ENCODE assay signal across 13 cellular contexts in the genomic region with DNA sequence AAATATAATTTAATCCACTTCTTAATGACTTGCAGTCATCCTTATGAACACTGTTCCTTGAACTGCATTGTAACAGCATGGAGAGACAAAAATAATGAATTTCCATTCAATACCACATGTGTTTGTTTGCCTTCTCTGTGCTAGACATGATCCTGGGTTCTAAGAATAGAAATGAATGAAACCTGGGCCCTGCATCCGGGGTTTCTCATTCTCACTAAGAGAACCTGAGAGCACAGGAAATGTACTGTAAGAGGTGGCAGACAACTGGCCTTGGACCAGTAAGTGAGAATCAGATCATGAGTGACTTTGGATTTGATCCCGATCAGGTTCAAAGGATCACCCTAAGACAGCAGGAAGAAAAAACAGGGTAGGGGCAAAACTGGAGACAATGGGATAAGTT. TPM values are rescaled to one million over a fixed set of nuclear protein-coding genes. Genes with fewer than 3 reads are reported as not detected.
A peak's percentile ranks its signal among the peaks of the same experiment; 100 is the strongest.
DNase-seq lines count a peak whose midpoint lies in the region; ATAC-seq and TF ChIP-seq lines count a peak whose summit lies in the region.
"Had no signal": no experiment of that assay in that cellular context is flagged by ENCODE, and none has a peak within 500 bp of the region (broad histone marks: within the 10 kb centered on the region; RNA-seq: fewer than 3 reads in every experiment).

No MANE protein-coding gene starts in this region.

- TF ChIP-seq CTCF in GM12865 (IDR thresholded peaks at IDR 0.05; ENCODE audit: insufficient read depth, low read depth, low read length, missing control alignments) (no peak), KMS-11 (conservative IDR thresholded peaks at IDR 0.05; ENCODE audit: low read depth, low read length) (no peak), dorsolateral prefrontal cortex (IDR thresholded peaks at IDR 0.05 in 54 of 56, conservative IDR thresholded peaks at IDR 0.05 in 2 of 56; ENCODE audit: low read depth in 1 of 56, partially characterized antibody in 56 of 56) (no peak)

- intact Hi-C loops in dorsolateral prefrontal cortex (cut with DNase I) = no loop called here

- DNase-seq in activated naive CD4-positive, alpha-beta T cell treated with anti-CD3 and anti-CD28 coated beads, Interleukin-2, amount 10 ng/mL, durations not matched to agents 7 days and 5 days = peak; percentile 23
- DNase-seq in activated naive CD4-positive, alpha-beta T cell (lab: John Stamatoyannopoulos, UW) = no peak
- DNase-seq in GM12865 (ENCODE audit: low read depth) (peak; percentile 9), dorsolateral prefrontal cortex (no peak), NCI-H345 treated with DMSO at 0.1 percent for 48 hours (lab: John Stamatoyannopoulos, UW; ENCODE audit: unreplicated experiment) (no peak)
- DNase-seq in central memory CD8-positive, alpha-beta T cell (ENCODE audit: low spot score in 2 of 2) = no peak
- DNase-seq: ACHN; BE2C; C1 segment of cervical spinal cord; Caco-2; CD4-positive, alpha-beta T cell had no signal

- no peaks in the 10 kb centered on the region for H3K27me3 ChIP-seq in KMS-11 (ENCODE audit: insufficient read depth, low read depth)
- H3K27me3 ChIP-seq in dorsolateral prefrontal cortex = no peaks in the 10 kb centered on the region
- H3K27me3 ChIP-seq: BE2C had no signal

- no peak overlapping the region for H3K27ac Mint-ChIP-seq in activated naive CD4-positive, alpha-beta T cell treated with anti-CD3 and anti-CD28 coated beads, Interleukin-2, amount 10 ng/mL, durations not matched to agents 7 days and 5 days
- H3K27ac Mint-ChIP-seq in central memory CD8-positive, alpha-beta T cell (ENCODE audit: low read depth) = no peak overlapping the region
- H3K27ac Mint-ChIP-seq: CD4-positive, alpha-beta T cell had no signal

- H3K4me1 Mint-ChIP-seq in activated naive CD4-positive, alpha-beta T cell treated with anti-CD3 and anti-CD28 coated beads, Interleukin-2, amount 10 ng/mL, durations not matched to agents 7 days and 5 days = peaks cover 4% of the 10 kb centered on the region
- no peaks in the 10 kb centered on the region for H3K4me1 Mint-ChIP-seq in central memory CD8-positive, alpha-beta T cell

- H3K9me3 Mint-ChIP-seq in activated naive CD4-positive, alpha-beta T cell treated with anti-CD3 and anti-CD28 coated beads, Interleukin-2, amount 10 ng/mL, durations not matched to agents 7 days and 5 days = no peaks in the 10 kb centered on the region
- no peaks in the 10 kb centered on the region for H3K9me3 Mint-ChIP-seq in central memory CD8-positive, alpha-beta T cell
- H3K9me3 Mint-ChIP-seq: CD4-positive, alpha-beta T cell had no signal

- peak overlapping the region; percentile 23; the same call in 1 of the 2 replicates for H3K27ac ChIP-seq in KMS-11
- no peak overlapping the region for H3K27ac ChIP-seq in dorsolateral prefrontal cortex

- H3K36me3 ChIP-seq in KMS-11 (ENCODE audit: insufficient read depth) = no peaks in the 10 kb centered on the region
- H3K36me3 ChIP-seq: BE2C, HAP-1 had no signal

- no peaks in the 10 kb centered on the region for H3K36me3 Mint-ChIP-seq in activated naive CD4-positive, alpha-beta T cell treated with anti-CD3 and anti-CD28 coated beads, Interleukin-2, amount 10 ng/mL, durations not matched to agents 7 days and 5 days
- no peaks in the 10 kb centered on the region for H3K36me3 Mint-ChIP-seq in central memory CD8-positive, alpha-beta T cell (ENCODE audit: insufficient read depth)

- no peaks in the 10 kb centered on the region for H4K20me1 ChIP-seq in KMS-11 (ENCODE audit: insufficient read depth)

- H3K9ac ChIP-seq in KMS-11 = no peak overlapping the region

- peak overlapping the region; percentile 52 for H3K4me2 ChIP-seq in KMS-11

- no peaks in the 10 kb centered on the region for H3K79me2 ChIP-seq in KMS-11 (ENCODE audit: insufficient read depth, low read depth)

- H3K4me3 Mint-ChIP-seq in activated naive CD4-positive, alpha-beta T cell treated with anti-CD3 and anti-CD28 coated beads, Interleukin-2, amount 10 ng/mL, durations not matched to agents 7 days and 5 days = no peak overlapping the region
- H3K4me3 Mint-ChIP-seq in central memory CD8-positive, alpha-beta T cell = no peak overlapping the region
- H3K4me3 Mint-ChIP-seq: CD4-positive, alpha-beta T cell had no signal

- peaks cover 17% of the 10 kb centered on the region for H3K4me1 ChIP-seq in KMS-11 (ENCODE audit: low read depth, poor library complexity, severe bottlenecking)
- H3K4me1 ChIP-seq: BE2C, Caco-2, HAP-1 had no signal

- peak overlapping the region; percentile 53 for H2AFZ ChIP-seq in KMS-11 (ENCODE audit: low read depth)

- ATAC-seq in central memory CD8-positive, alpha-beta T cell (replicated peaks; ENCODE audit: extremely low read depth, poor library complexity, severe bottlenecking) = peak; percentile 43

- H3K4me3 ChIP-seq in GM12865 (ENCODE audit: low read depth, low read length) = no peak overlapping the region
- H3K4me3 ChIP-seq in KMS-11 (IDR thresholded peaks at IDR 0.05; ENCODE audit: insufficient read depth, low read depth, low read length) = no peak overlapping the region
- no peak overlapping the region for H3K4me3 ChIP-seq in dorsolateral prefrontal cortex
- H3K4me3 ChIP-seq: HAP-1 had no signal

- H3K27me3 Mint-ChIP-seq in activated naive CD4-positive, alpha-beta T cell treated with anti-CD3 and anti-CD28 coated beads, Interleukin-2, amount 10 ng/mL, durations not matched to agents 7 days and 5 days = no peaks in the 10 kb centered on the region
- H3K27me3 Mint-ChIP-seq in central memory CD8-positive, alpha-beta T cell = no peaks in the 10 kb centered on the region
- H3K27me3 Mint-ChIP-seq: CD4-positive, alpha-beta T cell had no signal

- CTCF ChIA-PET in activated naive CD4-positive, alpha-beta T cell treated with anti-CD3 and anti-CD28 coated beads, Interleukin-2, amount 10 ng/mL, durations not matched to agents 7 days and 5 days (lab: Charles Lee) = no interaction called here

RNA-seq across cellular contexts. Expression of a gene that starts 37.2 kb away (rescaled TPM):
- 10 to 100 TPM; 36.5 to 74.2 (median 59.6) TPM for total RNA-seq in dorsolateral prefrontal cortex

Comparison
In these comparisons a context has a peak if more than half of its experiments do, and no peak if none do; other contexts are left out.
1. DNase-seq: peak in activated naive CD4-positive, alpha-beta T cell treated with anti-CD3 and anti-CD28 coated beads, Interleukin-2, amount 10 ng/mL, durations not matched to agents 7 days and 5 days (single experiment) and GM12865 (single experiment); none in activated naive CD4-positive, alpha-beta T cell (0 of 4), central memory CD8-positive, alpha-beta T cell (0 of 2), dorsolateral prefrontal cortex (0 of 10) and NCI-H345 treated with DMSO at 0.1 percent for 48 hours (single experiment).